Comparison of ENCODE assay signal across 31 cellular contexts in genomic region chr6:116189472-116189871, GRCh38.
"Had no signal": no experiment of that assay in that cellular context is flagged by ENCODE, and none has a peak within 500 bp of the region (broad histone marks: within the 10 kb centered on the region; RNA-seq: fewer than 3 reads in every experiment).

No MANE protein-coding gene starts in this region.

- H3K4me3 ChIP-seq: esophagus muscularis mucosa, gastroesophageal sphincter had no signal

- H3K27ac Mint-ChIP-seq: activated CD4-positive, alpha-beta memory T cell treated with anti-CD3 and anti-CD28 coated beads, Interleukin-2, amount 10 ng/mL, durations not matched to agents 7 days and 5 days; activated CD4-positive, alpha-beta T cell treated with anti-CD3 and anti-CD28 coated beads for 36 hours; activated CD4-positive, alpha-beta T cell treated with anti-CD3 and anti-CD28 coated beads, Interleukin-2, amount 10 ng/mL, durations not matched to agents 24 days and 14 days; activated naive CD8-positive, alpha-beta T cell; activated T-cell treated with anti-CD3 and anti-CD28 coated beads, Interleukin-2, amount 50 U/mL, for 24 hours; activated T-helper 17 cell treated with anti-CD3 and anti-CD28 coated beads, Interleukin-2, amount 50 U/mL, for 72 hours; effector memory CD8-positive, alpha-beta T cell; T-helper 17 cell; T-helper 2 cell treated with Interferon-gamma antibody and Interleukin-4, amounts not matched to agents 5 μg/mL and 100 μg/mL, for 36 hours had no signal

- H3K4me1 ChIP-seq: foreskin keratinocyte had no signal

- ATAC-seq: activated CD4-positive, alpha-beta T cell treated with anti-CD3 and anti-CD28 coated beads for 36 hours; activated T-helper 17 cell treated with anti-CD3 and anti-CD28 coated beads, Interleukin-2, amount 50 U/mL, for 72 hours; effector memory CD8-positive, alpha-beta T cell; foreskin keratinocyte; gastroesophageal sphincter; T-helper 17 cell had no signal

- H3K4me1 Mint-ChIP-seq: activated CD4-positive, alpha-beta memory T cell treated with anti-CD3 and anti-CD28 coated beads, Interleukin-2, amount 10 ng/mL, durations not matched to agents 7 days and 5 days; activated CD4-positive, alpha-beta T cell treated with anti-CD3 and anti-CD28 coated beads for 36 hours; activated CD4-positive, alpha-beta T cell treated with anti-CD3 and anti-CD28 coated beads, Interleukin-2, amount 10 ng/mL, durations not matched to agents 24 days and 14 days had no signal

- H3K9me3 Mint-ChIP-seq: activated CD4-positive, alpha-beta memory T cell treated with anti-CD3 and anti-CD28 coated beads, Interleukin-2, amount 10 ng/mL, durations not matched to agents 7 days and 5 days; activated T-cell treated with anti-CD3 and anti-CD28 coated beads, Interleukin-2, amount 50 U/mL, for 24 hours; effector memory CD8-positive, alpha-beta T cell; T-helper 2 cell treated with Interferon-gamma antibody and Interleukin-4, amounts not matched to agents 5 μg/mL and 100 μg/mL, for 36 hours had no signal

- H3K9me3 ChIP-seq: esophagus muscularis mucosa, gastroesophageal sphincter had no signal

- H3K27me3 Mint-ChIP-seq: activated CD4-positive, alpha-beta memory T cell treated with anti-CD3 and anti-CD28 coated beads, Interleukin-2, amount 10 ng/mL, durations not matched to agents 7 days and 5 days; activated CD4-positive, alpha-beta T cell treated with anti-CD3 and anti-CD28 coated beads for 36 hours; activated CD4-positive, alpha-beta T cell treated with anti-CD3 and anti-CD28 coated beads, Interleukin-2, amount 10 ng/mL, durations not matched to agents 24 days and 14 days; activated naive CD8-positive, alpha-beta T cell; activated T-cell treated with anti-CD3 and anti-CD28 coated beads, Interleukin-2, amount 50 U/mL, for 24 hours; activated T-helper 17 cell treated with anti-CD3 and anti-CD28 coated beads, Interleukin-2, amount 50 U/mL, for 72 hours; effector memory CD8-positive, alpha-beta T cell; T-helper 17 cell had no signal

- H3K27ac ChIP-seq: brain microvascular endothelial cell, esophagus muscularis mucosa, foreskin keratinocyte, gastroesophageal sphincter had no signal

- H3K36me3 ChIP-seq: brain microvascular endothelial cell, esophagus muscularis mucosa, gastroesophageal sphincter had no signal

- DNase-seq: activated CD4-positive, alpha-beta memory T cell treated with anti-CD3 and anti-CD28 coated beads, Interleukin-2, amount 10 ng/mL, durations not matched to agents 7 days and 5 days; activated CD4-positive, alpha-beta T cell treated with anti-CD3 and anti-CD28 coated beads for 36 hours; activated CD4-positive, alpha-beta T cell treated with anti-CD3 and anti-CD28 coated beads, Interleukin-2, amount 10 ng/mL, durations not matched to agents 24 days and 14 days; activated CD4-positive, alpha-beta T cell treated with anti-CD3 and anti-CD28 coated beads, Interleukin-2, amount 50 U/mL, for 4 hours; activated CD4-positive, CD25-positive, alpha-beta regulatory T cell; activated CD4-positive, CD25-positive, alpha-beta regulatory T cell treated with anti-CD3 and anti-CD28 coated beads, Interleukin-2, amount 50 U/mL, for 72 hours; activated CD8-positive, alpha-beta memory T cell treated with anti-CD3 and anti-CD28 coated beads, Interleukin-2, amount 50 U/mL, for 48 hours; activated effector memory CD4-positive, alpha-beta T cell treated with Interleukin-2 at 50 U/mL for 16 hours; activated gamma-delta T cell treated with Interleukin-2 at 50 U/mL for 16 hours; activated naive CD4-positive, alpha-beta T cell treated with anti-CD3 and anti-CD28 coated beads, Interleukin-2, amount 50 U/mL, for 16 hours; activated naive CD4-positive, alpha-beta T cell treated with Interleukin-2 at 50 U/mL for 16 hours; activated T-cell treated with anti-CD3 and anti-CD28 coated beads for 4 hours; activated T-cell treated with anti-CD3 and anti-CD28 coated beads, Interleukin-2, amount 50 U/mL, for 24 hours; amniotic stem cell; anterior cingulate cortex; brain microvascular endothelial cell; caudate nucleus; cortex of kidney; dermis blood vessel endothelial cell; effector CD4-positive, alpha-beta T cell; effector memory CD8-positive, alpha-beta T cell; erythroblast; foreskin keratinocyte; T-helper 1 cell; T-helper 17 cell; T1000 had no signal

- H3K4me3 Mint-ChIP-seq: activated CD4-positive, alpha-beta memory T cell treated with anti-CD3 and anti-CD28 coated beads, Interleukin-2, amount 10 ng/mL, durations not matched to agents 7 days and 5 days; activated CD4-positive, alpha-beta T cell treated with anti-CD3 and anti-CD28 coated beads for 36 hours; activated CD4-positive, alpha-beta T cell treated with anti-CD3 and anti-CD28 coated beads, Interleukin-2, amount 10 ng/mL, durations not matched to agents 24 days and 14 days; activated naive CD8-positive, alpha-beta T cell; activated T-cell treated with anti-CD3 and anti-CD28 coated beads, Interleukin-2, amount 50 U/mL, for 24 hours; activated T-helper 17 cell treated with anti-CD3 and anti-CD28 coated beads, Interleukin-2, amount 50 U/mL, for 72 hours; effector memory CD8-positive, alpha-beta T cell; T-helper 17 cell; T-helper 2 cell treated with Interferon-gamma antibody and Interleukin-4, amounts not matched to agents 5 μg/mL and 100 μg/mL, for 36 hours had no signal

- H3K27me3 ChIP-seq: brain microvascular endothelial cell, esophagus muscularis mucosa, foreskin keratinocyte, gastroesophageal sphincter had no signal
